9 cellular contexts compared by ENCODE assay signal in the genomic region with DNA sequence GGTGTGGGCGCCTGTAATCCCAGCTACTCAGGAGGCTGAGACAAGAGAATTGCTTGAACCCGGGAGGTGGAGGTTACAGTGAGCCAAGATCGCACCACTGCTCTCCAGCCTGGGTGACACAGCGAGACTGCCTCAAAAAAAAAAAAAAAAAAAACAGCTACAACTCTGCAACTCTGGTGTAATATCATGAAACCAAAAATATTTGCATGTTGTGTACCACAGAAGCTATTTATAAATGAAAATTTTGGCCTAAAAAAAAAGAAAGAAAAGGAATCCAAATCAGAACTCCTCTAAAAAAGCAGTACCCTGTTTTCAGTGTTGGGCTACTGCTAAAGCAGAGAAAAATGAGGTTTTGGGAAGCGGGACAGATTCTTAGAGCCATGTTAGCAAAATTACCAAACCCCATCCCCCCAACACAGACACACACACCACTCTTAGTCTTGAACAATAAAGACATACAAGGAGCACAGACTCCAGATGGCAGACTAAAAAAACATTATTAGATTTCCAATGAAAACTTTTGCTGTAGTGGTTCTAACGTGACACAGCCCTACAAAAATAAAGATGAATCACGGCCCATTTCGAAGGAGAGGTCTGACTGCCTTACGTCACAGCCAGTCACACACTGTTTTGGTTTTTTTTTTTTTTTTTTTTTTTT. TPM values are rescaled to one million over a fixed set of nuclear protein-coding genes. Genes with fewer than 3 reads are reported as not detected.
A peak's percentile ranks its signal among the peaks of the same experiment; 100 is the strongest.
DNase-seq lines count a peak whose midpoint lies in the region; ATAC-seq and TF ChIP-seq lines count a peak whose summit lies in the region.
"Had no signal": no experiment of that assay in that cellular context is flagged by ENCODE, and none has a peak within 500 bp of the region (broad histone marks: within the 10 kb centered on the region; RNA-seq: fewer than 3 reads in every experiment).

No MANE protein-coding gene starts in this region.

- CTCF ChIA-PET in PC-9 (lab: Charles Lee), result interaction anchor here (0.6 kb wide), 2 partner anchors 11 to 870 kb away, joined by 5 read pairs; a partner anchor contains a TSS

- H3K4me1 ChIP-seq in PC-9 (replicated peaks; ENCODE audit: insufficient read depth), result peaks cover 15% of the 10 kb centered on the region

- H3K27ac ChIP-seq in PC-9, result peak overlapping the region; percentile 81

- intact Hi-C loops in PC-9 (cut with micrococcal nuclease; ENCODE audit: unreplicated experiment), result no loop called here

- POLR2A ChIA-PET in PC-9 (lab: Charles Lee; ENCODE audit: unreplicated experiment), result interaction anchor here (0.8 kb wide), 1 partner anchor 15 kb away, joined by 12 read pairs; no protein-coding TSS in a partner anchor

- H3K9me3 ChIP-seq in PC-9 (ENCODE audit: insufficient read depth, low read depth), result no peaks in the 10 kb centered on the region

- H3F3A ChIP-seq in PC-9 (ENCODE audit: insufficient read depth, low read depth), result peaks cover 10% of the 10 kb centered on the region

- H3K4me2 ChIP-seq in PC-9, result peak overlapping the region; percentile 49; the same call in 1 of the 2 replicates

- no peak overlapping the region for H2AFZ ChIP-seq in PC-9

- ATAC-seq in GM18498 (IDR thresholded peaks at IDR 0.05; ENCODE audit: unreplicated experiment) (peak; percentile 54), GM18868 (IDR thresholded peaks at IDR 0.05; ENCODE audit: unreplicated experiment) (no peak)

- H4K20me1 ChIP-seq in PC-9 (ENCODE audit: insufficient read depth), result no peaks in the 10 kb centered on the region

- H3K79me2 ChIP-seq in PC-9 (ENCODE audit: low read depth), result no peaks in the 10 kb centered on the region

- H3K9me2 ChIP-seq in PC-9 (ENCODE audit: insufficient read depth), result no peaks in the 10 kb centered on the region

- no peaks in the 10 kb centered on the region for H3K36me3 ChIP-seq in PC-9 (ENCODE audit: low read depth)

- no peak for TF ChIP-seq CTCF in PC-9 (conservative IDR thresholded peaks at IDR 0.05)
- TF ChIP-seq CTCF in foreskin fibroblast (IDR thresholded peaks at IDR 0.05; ENCODE audit: low read depth, low read length), result no peak

- H3K27me3 ChIP-seq in PC-9 (ENCODE audit: insufficient read depth, low read depth), result no peaks in the 10 kb centered on the region

- no TSS peak for BruUV-seq in PC-9 (replicated peaks; lab: Mats Ljungman, UMichigan)

- DNase-seq in PC-9 (peak; percentile 11 to 79), foreskin fibroblast (peak; percentile 59 to 78), stromal cell of bone marrow (ENCODE audit: low read depth) (peak; percentile 91), kidney tubule cell (ENCODE audit: low spot score) (no peak)
- no peak for DNase-seq in activated CD8-positive, alpha-beta memory T cell treated with anti-CD3 and anti-CD28 coated beads, Interleukin-2, amount 50 U/mL, for 4 hours
- DNase-seq in activated effector memory CD4-positive, alpha-beta T cell treated with Interleukin-2 at 50 U/mL for 16 hours, result no peak
- DNase-seq: activated T-cell treated with anti-CD3 and anti-CD28 coated beads, Interleukin-2, amount 50 U/mL, for 1 hour had no signal

- no peak overlapping the region for H3K4me3 ChIP-seq in PC-9
- H3K4me3 ChIP-seq in foreskin fibroblast (ENCODE audit: low read depth in 1 of 2, low read length in 2 of 2), result peak overlapping the region in 1 of 2 donors; percentile 10

RNA-seq across cellular contexts. Expression of a gene that starts 51.5 kb away (rescaled TPM):
- 9.3 and 18.9 TPM in 2 replicates for total RNA-seq in PC-9 (2021)

Comparison
In these comparisons a context has a peak if more than half of its experiments do, and no peak if none do; other contexts are left out.
1. DNase-seq: peak in PC-9 (2 of 2), foreskin fibroblast (2 of 2) and stromal cell of bone marrow (single experiment); none in kidney tubule cell (single experiment), activated CD8-positive, alpha-beta memory T cell treated with anti-CD3 and anti-CD28 coated beads, Interleukin-2, amount 50 U/mL, for 4 hours (single experiment) and activated effector memory CD4-positive, alpha-beta T cell treated with Interleukin-2 at 50 U/mL for 16 hours (single experiment).